Comparison of ENCODE assay signal across 9 cellular contexts in genomic region chr11:87281496-87281895, GRCh38.
DNase-seq lines count a peak whose midpoint lies in the region; ATAC-seq, FAIRE-seq and TF ChIP-seq lines count a peak whose summit lies in the region.
"Had no signal": no experiment of that assay in that cellular context is flagged by ENCODE, and none has a peak within 500 bp of the region (broad histone marks: within the 10 kb centered on the region; RNA-seq: fewer than 3 reads in every experiment).

No MANE protein-coding gene starts in this region.

- TF ChIP-seq CTCF in epithelial cell of esophagus (IDR thresholded peaks at IDR 0.05; ENCODE audit: insufficient read depth, low read depth, low read length, missing control alignments) (peak; percentile 45), mesothelial cell of epicardium (IDR thresholded peaks at IDR 0.05; ENCODE audit: unreplicated experiment) (no peak)

- DNase-seq in Daoy (ENCODE audit: low read depth) (peak; percentile 3), NCI-H69 (lab: John Stamatoyannopoulos, UW) (peak; percentile 55), epithelial cell of esophagus (ENCODE audit: low read depth) (peak; percentile 77), mesothelial cell of epicardium (ENCODE audit: low spot score in 2 of 2, unreplicated experiment in 2 of 2) (no peak), H54 (ENCODE audit: insufficient read length, low spot score) (no peak), NCI-H2171 (lab: John Stamatoyannopoulos, UW) (no peak)
- DNase-seq: head of caudate nucleus had no signal

- H3K27ac Mint-ChIP-seq in mesothelial cell of epicardium, result peak overlapping the region; percentile 7

- H3K36me3 Mint-ChIP-seq in mesothelial cell of epicardium, result peaks cover 3% of the 10 kb centered on the region

- no peak for ATAC-seq in HG03378 (IDR thresholded peaks at IDR 0.05; ENCODE audit: unreplicated experiment)
- ATAC-seq in HG03108 (IDR thresholded peaks at IDR 0.05; ENCODE audit: unreplicated experiment), result no peak

- H3K4me3 ChIP-seq in epithelial cell of esophagus (ENCODE audit: low read length), result no peak overlapping the region

- no peaks in the 10 kb centered on the region for H3K27me3 Mint-ChIP-seq in mesothelial cell of epicardium (ENCODE audit: low read depth)

- no peak overlapping the region for H3K4me3 Mint-ChIP-seq in mesothelial cell of epicardium

- no peak for FAIRE-seq in H54 (lab: Jason Lieb, UNC)

- peaks cover 3% of the 10 kb centered on the region for H3K9me3 Mint-ChIP-seq in mesothelial cell of epicardium

- peaks cover 4% of the 10 kb centered on the region for H3K4me1 Mint-ChIP-seq in mesothelial cell of epicardium

- no peak for TF ChIP-seq POLR2A in H54 (IDR thresholded peaks at IDR 0.05; ENCODE audit: low read depth, low read length)

Comparison
In these comparisons a context has a peak if more than half of its experiments do, and no peak if none do; other contexts are left out.
1. DNase-seq: peak in Daoy (single experiment), NCI-H69 (single experiment) and epithelial cell of esophagus (single experiment); none in mesothelial cell of epicardium (0 of 2), H54 (single experiment) and NCI-H2171 (single experiment).